In genomic region chr9:21935631-21936030, GRCh38 we compare ENCODE assay signal across 9 cellular contexts. TPM values are rescaled to one million over a fixed set of nuclear protein-coding genes. Genes with fewer than 3 reads are reported as not detected.
"Had no signal": no experiment of that assay in that cellular context is flagged by ENCODE, and none has a peak within 500 bp of the region (broad histone marks: within the 10 kb centered on the region; RNA-seq: fewer than 3 reads in every experiment).

No MANE protein-coding gene starts in this region.

- H3K9me3 ChIP-seq: HAP-1 had no signal

- H3K27ac ChIP-seq: GM23248 had no signal

- H3K36me3 ChIP-seq: HAP-1 had no signal

- FAIRE-seq: HTR-8/SVneo had no signal

- H3K4me1 Mint-ChIP-seq: IgD-negative memory B cell had no signal

- H3K4me3 Mint-ChIP-seq: HFFc6, IgD-negative memory B cell had no signal

- H3K9me3 Mint-ChIP-seq: HFFc6, IgD-negative memory B cell had no signal

- ATAC-seq: HCT116 had no signal

- DNase-seq: GM23248, H7, KBM-7 had no signal

- H2AFZ ChIP-seq: GM23248 had no signal

- H3K27ac Mint-ChIP-seq: HFFc6, IgD-negative memory B cell had no signal

- H3K9ac ChIP-seq: GM23248 had no signal

- H3K4me3 ChIP-seq: GM23248, HAP-1 had no signal

RNA-seq across cellular contexts. Expression of gene CDKN2A, which starts 58.6 kb away (rescaled TPM):
- total RNA-seq: H7 had no signal

RNA-seq across cellular contexts. Expression of gene CDKN2B-AS1, which starts 59.0 kb away (rescaled TPM):
- total RNA-seq: H4, H7 had no signal
- polyA plus RNA-seq: IgD-negative memory B cell had no signal
